Comparison of ENCODE assay signal across 8 cellular contexts in the genomic region with DNA sequence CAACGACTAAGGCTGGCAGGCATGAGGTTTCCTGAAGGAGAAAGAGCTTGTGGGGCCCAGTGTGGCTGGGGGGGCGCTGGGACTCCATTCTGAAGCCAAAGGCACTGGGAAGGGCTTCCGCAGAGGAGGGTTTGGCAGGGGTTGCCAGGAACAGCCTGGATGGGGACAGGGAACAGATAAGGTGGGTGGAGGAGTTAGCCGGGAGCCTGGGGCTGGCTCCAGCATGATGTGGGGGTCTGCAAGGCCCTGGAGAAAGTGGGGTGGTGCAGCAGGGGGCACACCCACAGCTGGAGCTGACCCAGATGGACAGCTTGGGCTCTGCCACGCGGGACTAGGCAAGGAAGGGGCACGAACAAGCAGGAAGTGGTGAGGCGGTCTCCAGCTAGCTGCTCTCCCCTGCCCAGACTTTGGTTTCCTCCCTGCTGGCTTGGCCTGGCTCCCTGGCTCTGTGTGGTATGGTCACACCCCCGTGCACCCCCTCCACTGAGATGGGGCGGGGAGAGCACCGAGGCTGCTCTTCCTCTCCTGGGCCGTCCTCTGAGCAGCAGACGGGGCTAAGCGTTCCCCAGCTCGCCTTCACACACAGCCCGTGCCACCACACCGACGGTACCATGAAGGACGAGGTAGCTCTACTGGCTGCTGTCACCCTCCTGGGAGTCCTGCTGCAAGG. TPM values are rescaled to one million over a fixed set of nuclear protein-coding genes. Genes with fewer than 3 reads are reported as not detected.
DNase-seq lines count a peak whose midpoint lies in the region; ATAC-seq and TF ChIP-seq lines count a peak whose summit lies in the region.

A gene with protein sequence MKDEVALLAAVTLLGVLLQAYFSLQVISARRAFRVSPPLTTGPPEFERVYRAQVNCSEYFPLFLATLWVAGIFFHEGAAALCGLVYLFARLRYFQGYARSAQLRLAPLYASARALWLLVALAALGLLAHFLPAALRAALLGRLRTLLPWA (plus strand): TSS at position 517 of the 670 bp plus-strand sequence. CDS start 95 bp downstream, at position 612.

- H3K9me3 ChIP-seq in left ventricle myocardium inferior (replicated peaks): no peaks in the 10 kb centered on the region
- H3K9me3 ChIP-seq in smooth muscle cell (replicated peaks; ENCODE audit: low read depth): no peaks in the 10 kb centered on the region

- TF ChIP-seq CTCF in NB4 (IDR thresholded peaks at IDR 0.05; ENCODE audit: low read depth, low read length) (no peak), left ventricle myocardium inferior (IDR thresholded peaks at IDR 0.05; ENCODE audit: borderline replicate concordance) (no peak), smooth muscle cell (IDR thresholded peaks at IDR 0.05; ENCODE audit: borderline replicate concordance, insufficient read depth, poor library complexity, severe bottlenecking) (no peak)

- H3K27ac ChIP-seq in left ventricle myocardium inferior (replicated peaks): peak within 1 kb of the TSS; percentile 88
- H3K27ac ChIP-seq in smooth muscle cell (ENCODE audit: low read depth): no peak within 1 kb of the TSS

- H3K27ac Mint-ChIP-seq in activated naive CD8-positive, alpha-beta T cell treated with anti-CD3 and anti-CD28 coated beads, Interleukin-2, amount 50 U/mL, for 24 hours: peak within 1 kb of the TSS; percentile 54

- no peak within 1 kb of the TSS for H2AFZ ChIP-seq in smooth muscle cell (ENCODE audit: low read depth)

- no peaks in the 10 kb centered on the region for H3K27me3 Mint-ChIP-seq in activated naive CD8-positive, alpha-beta T cell treated with anti-CD3 and anti-CD28 coated beads, Interleukin-2, amount 50 U/mL, for 24 hours

- no peak within 1 kb of the TSS for H3K4me2 ChIP-seq in smooth muscle cell

- H3K4me1 Mint-ChIP-seq in activated naive CD8-positive, alpha-beta T cell treated with anti-CD3 and anti-CD28 coated beads, Interleukin-2, amount 50 U/mL, for 24 hours: peaks cover 31% of the 10 kb centered on the region

- DNase-seq in Daoy (ENCODE audit: low read depth) (peak; percentile 89), NB4 (ENCODE audit: low read depth) (peak; percentile 97), left ventricle myocardium inferior (peak; percentile 85), renal cortical epithelial cell (ENCODE audit: low read depth) (peak; percentile 15), smooth muscle cell (lab: John Stamatoyannopoulos, UW; ENCODE audit: unreplicated experiment) (no peak)
- peak; percentile 44 for DNase-seq in activated naive CD8-positive, alpha-beta T cell treated with anti-CD3 and anti-CD28 coated beads, Interleukin-2, amount 50 U/mL, for 24 hours

- H3K27me3 ChIP-seq in left ventricle myocardium inferior (ENCODE audit: low read depth) (no peaks in the 10 kb centered on the region), smooth muscle cell (ENCODE audit: low read depth) (no peaks in the 10 kb centered on the region)

- no peaks in the 10 kb centered on the region for H3K9me3 Mint-ChIP-seq in activated naive CD8-positive, alpha-beta T cell treated with anti-CD3 and anti-CD28 coated beads, Interleukin-2, amount 50 U/mL, for 24 hours

- H3K4me3 Mint-ChIP-seq in activated naive CD8-positive, alpha-beta T cell treated with anti-CD3 and anti-CD28 coated beads, Interleukin-2, amount 50 U/mL, for 24 hours: no peak within 1 kb of the TSS

- H3K4me1 ChIP-seq in left ventricle myocardium inferior (peaks cover 63% of the 10 kb centered on the region), smooth muscle cell (ENCODE audit: low read depth) (peaks cover 4% of the 10 kb centered on the region)

- H3K4me3 ChIP-seq in NB4 (ENCODE audit: low read depth, low read length): peak within 1 kb of the TSS; percentile 66
- H3K4me3 ChIP-seq in left ventricle myocardium inferior: peak within 1 kb of the TSS; percentile 80
- H3K4me3 ChIP-seq in smooth muscle cell: no peak within 1 kb of the TSS

- H3K36me3 ChIP-seq in left ventricle myocardium inferior: peaks cover 15% of the 10 kb centered on the region
- H3K36me3 ChIP-seq in smooth muscle cell (ENCODE audit: low read depth): no peaks in the 10 kb centered on the region

- H3K36me3 Mint-ChIP-seq in activated naive CD8-positive, alpha-beta T cell treated with anti-CD3 and anti-CD28 coated beads, Interleukin-2, amount 50 U/mL, for 24 hours (ENCODE audit: low read depth): peaks cover 2% of the 10 kb centered on the region

- peak; percentile 70 for TF ChIP-seq POLR2A in NB4 (IDR thresholded peaks at IDR 0.05; ENCODE audit: extremely low read depth, insufficient read length)

- intact Hi-C loops in left ventricle myocardium inferior (cut with micrococcal nuclease): no loop called here

- ATAC-seq in activated naive CD8-positive, alpha-beta T cell treated with anti-CD3 and anti-CD28 coated beads, Interleukin-2, amount 50 U/mL, for 24 hours: peak; percentile 10
- ATAC-seq in GM19395 (IDR thresholded peaks at IDR 0.05; ENCODE audit: unreplicated experiment): no peak
- no peak for ATAC-seq in GM18907 (IDR thresholded peaks at IDR 0.05; ENCODE audit: unreplicated experiment)

- H3K79me2 ChIP-seq in smooth muscle cell (ENCODE audit: low read depth): no peaks in the 10 kb centered on the region

- 91% methylated on average over 18 of the region's 19 CpGs for WGBS in smooth muscle cell (ENCODE audit: low lambda C conversion rate)

- H4K20me1 ChIP-seq in smooth muscle cell (ENCODE audit: low read depth): no peaks in the 10 kb centered on the region

- no peak within 1 kb of the TSS for H3K9ac ChIP-seq in smooth muscle cell (ENCODE audit: low read depth)

- no peaks in the 10 kb centered on the region for H3F3A ChIP-seq in smooth muscle cell (ENCODE audit: low read depth)

RNA-seq across cellular contexts. Expression of the gene that starts here (rescaled TPM):
- total RNA-seq in Daoy (2014; rRNA removed; shearing (Covaris generic)): not detected in 2 replicates
- total RNA-seq in left ventricle myocardium inferior: 10.9 TPM
- total RNA-seq in renal cortical epithelial cell: 0.80 TPM in 1 of 2 replicates, not detected in the other
- total RNA-seq in smooth muscle cell: not detected in 2 replicates
- 0.83 TPM in 1 of 2 replicates, not detected in the other for polyA plus RNA-seq in smooth muscle cell

Comparison
In these comparisons a context has a peak if more than half of its experiments do, and no peak if none do; other contexts are left out.
1. Peak in DNase-seq in Daoy; RNA of the gene not detected or under 1 TPM.
2. Peak in DNase-seq in renal cortical epithelial cell; RNA of the gene not detected or under 1 TPM.